In the genomic region with DNA sequence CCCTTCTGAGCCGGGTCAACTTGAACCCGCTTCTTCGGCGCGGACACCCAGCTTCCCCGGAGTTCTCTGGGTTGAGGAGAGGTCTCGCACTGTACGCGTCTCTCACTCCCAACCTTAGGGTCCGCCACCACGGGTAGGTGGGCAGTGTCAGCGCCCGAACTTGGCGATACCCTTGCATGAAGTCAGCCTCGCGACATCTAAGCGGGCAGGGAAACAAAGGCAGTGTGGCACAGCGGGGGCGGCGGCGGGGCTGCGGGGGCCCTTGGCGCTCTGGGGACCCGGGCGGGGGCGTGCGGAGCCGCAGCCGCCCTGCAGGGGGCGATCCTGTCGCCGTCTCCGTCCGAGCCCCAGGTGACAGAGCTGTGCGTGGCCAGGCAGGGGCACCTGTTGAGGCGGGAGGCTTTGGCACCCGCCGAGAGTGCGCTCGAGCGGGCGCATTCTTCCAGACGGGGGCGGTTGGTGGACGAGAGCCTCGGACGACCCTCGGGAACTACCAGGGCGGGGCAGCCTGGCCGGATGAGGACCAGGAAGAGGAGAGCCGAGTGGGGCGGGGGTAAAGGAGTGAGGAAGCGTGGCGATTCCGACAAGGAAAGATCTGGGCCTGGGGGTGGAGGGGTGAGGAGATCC, we compare ENCODE assay signal across 9 cellular contexts. TPM values are rescaled to one million over a fixed set of nuclear protein-coding genes. Genes with fewer than 3 reads are reported as not detected.
DNase-seq lines count a peak whose midpoint lies in the region; ATAC-seq and TF ChIP-seq lines count a peak whose summit lies in the region.
"Had no signal": no experiment of that assay in that cellular context is flagged by ENCODE, and none has a peak within 500 bp of the region (broad histone marks: within the 10 kb centered on the region; RNA-seq: fewer than 3 reads in every experiment).

No MANE protein-coding gene starts in this region.

- DNase-seq in HL-60 (ENCODE audit: low read depth in 1 of 2, low spot score in 1 of 2), result no peak
- peak; percentile 48 for DNase-seq in activated CD8-positive, alpha-beta memory T cell treated with anti-CD3 and anti-CD28 coated beads, Interleukin-2, amount 10 ng/mL, durations not matched to agents 7 days and 5 days
- DNase-seq in fibroblast of villous mesenchyme (ENCODE audit: low read depth), result no peak
- DNase-seq in ovary, result peak in 2 of 5 donors; percentile 40 to 43
- DNase-seq in medulla oblongata (ENCODE audit: extremely low spot score), result no peak
- DNase-seq in hippocampal formation (lab: John Stamatoyannopoulos, UW), result no peak

- TF ChIP-seq POLR2A in ovary (IDR thresholded peaks at IDR 0.05), result no peak

- H3K27ac Mint-ChIP-seq in activated CD8-positive, alpha-beta memory T cell treated with anti-CD3 and anti-CD28 coated beads, Interleukin-2, amount 10 ng/mL, durations not matched to agents 7 days and 5 days, result no peak overlapping the region

- peaks cover 6% of the 10 kb centered on the region for H3K4me1 Mint-ChIP-seq in activated CD8-positive, alpha-beta memory T cell treated with anti-CD3 and anti-CD28 coated beads, Interleukin-2, amount 10 ng/mL, durations not matched to agents 7 days and 5 days

- H3K27me3 Mint-ChIP-seq in activated CD8-positive, alpha-beta memory T cell treated with anti-CD3 and anti-CD28 coated beads, Interleukin-2, amount 10 ng/mL, durations not matched to agents 7 days and 5 days, result peaks cover 73% of the 10 kb centered on the region

- TF ChIP-seq EP300 in ovary (IDR thresholded peaks at IDR 0.05), result no peak

- no peaks in the 10 kb centered on the region for H3K36me3 Mint-ChIP-seq in activated CD8-positive, alpha-beta memory T cell treated with anti-CD3 and anti-CD28 coated beads, Interleukin-2, amount 10 ng/mL, durations not matched to agents 7 days and 5 days

- H3K9me3 ChIP-seq in DOHH2 (ENCODE audit: control insufficient read depth, insufficient read depth, low read length) (no peaks in the 10 kb centered on the region), ovary (no peaks in the 10 kb centered on the region)
- H3K9me3 ChIP-seq: SJSA1 had no signal

- peak; percentile 76 for ATAC-seq in activated CD8-positive, alpha-beta memory T cell treated with anti-CD3 and anti-CD28 coated beads, Interleukin-2, amount 10 ng/mL, durations not matched to agents 7 days and 5 days
- ATAC-seq in HG03108 (IDR thresholded peaks at IDR 0.05; ENCODE audit: unreplicated experiment), result no peak

- no peaks in the 10 kb centered on the region for H3F3A ChIP-seq in DOHH2 (ENCODE audit: control insufficient read depth, insufficient read depth)

- TF ChIP-seq CTCF in DOHH2 (IDR thresholded peaks at IDR 0.05; ENCODE audit: low read depth, low read length, poor library complexity, severe bottlenecking) (peak; percentile 70), HL-60 (IDR thresholded peaks at IDR 0.05; ENCODE audit: insufficient read depth, low read length) (no peak), fibroblast of villous mesenchyme (IDR thresholded peaks at IDR 0.05; ENCODE audit: insufficient read depth, low read depth, low read length) (peak; percentile 44), ovary (IDR thresholded peaks at IDR 0.05) (peak in 2 of 3 donors; percentile 38 to 45)

- CTCF ChIA-PET in activated CD8-positive, alpha-beta memory T cell treated with anti-CD3 and anti-CD28 coated beads, Interleukin-2, amount 10 ng/mL, durations not matched to agents 7 days and 5 days (lab: Charles Lee), result interaction anchor here (0.5 to 3.4 kb wide), 7 partner anchors 18 to 249 kb away, joined by 3 to 27 read pairs (median 4); no protein-coding TSS in a partner anchor

- peaks cover 61% of the 10 kb centered on the region for H3K27me3 ChIP-seq in DOHH2 (ENCODE audit: control insufficient read depth, low read length)
- H3K27me3 ChIP-seq in HL-60 (ENCODE audit: insufficient read depth, poor library complexity, severe bottlenecking), result peaks cover 11% of the 10 kb centered on the region
- H3K27me3 ChIP-seq in ovary, result no peaks in the 10 kb centered on the region

- H3K4me3 ChIP-seq in DOHH2 (ENCODE audit: low read length), result peak overlapping the region; percentile 61
- H3K4me3 ChIP-seq in HL-60 (replicated peaks; ENCODE audit: insufficient read depth, low read length), result peak overlapping the region; percentile 14; the same call in 1 of the 2 replicates
- peak overlapping the region; percentile 46 for H3K4me3 ChIP-seq in fibroblast of villous mesenchyme (ENCODE audit: low read depth, low read length)
- H3K4me3 ChIP-seq in ovary, result peak overlapping the region; percentile 53

- peak overlapping the region; percentile 69 for H3K4me2 ChIP-seq in DOHH2 (ENCODE audit: low read length)

- H3K79me2 ChIP-seq in DOHH2 (ENCODE audit: control insufficient read depth, low read length), result no peaks in the 10 kb centered on the region

- H3K4me3 Mint-ChIP-seq in activated CD8-positive, alpha-beta memory T cell treated with anti-CD3 and anti-CD28 coated beads, Interleukin-2, amount 10 ng/mL, durations not matched to agents 7 days and 5 days, result peak overlapping the region; percentile 41

- H3K4me1 ChIP-seq in DOHH2 (ENCODE audit: control insufficient read depth, low read length), result peaks cover 7% of the 10 kb centered on the region; the same call in 1 of the 2 replicates
- peaks cover 2% of the 10 kb centered on the region for H3K4me1 ChIP-seq in ovary (ENCODE audit: insufficient read depth)

- H3K9me2 ChIP-seq in DOHH2 (replicated peaks; ENCODE audit: control insufficient read depth, low read length), result no peaks in the 10 kb centered on the region

- H3K27ac ChIP-seq in DOHH2 (ENCODE audit: low read depth, low read length) (no peak overlapping the region), HL-60 (replicated peaks) (no peak overlapping the region), ovary (no peak overlapping the region)
- H3K27ac ChIP-seq: SJSA1 had no signal

- intact Hi-C loops in ovary (cut with DNase I), result no loop called here

- H3K9me3 Mint-ChIP-seq in activated CD8-positive, alpha-beta memory T cell treated with anti-CD3 and anti-CD28 coated beads, Interleukin-2, amount 10 ng/mL, durations not matched to agents 7 days and 5 days (ENCODE audit: low read depth), result no peaks in the 10 kb centered on the region

- H3K36me3 ChIP-seq in DOHH2 (ENCODE audit: control insufficient read depth, low read length), result no peaks in the 10 kb centered on the region
- H3K36me3 ChIP-seq in ovary, result no peaks in the 10 kb centered on the region
- H3K36me3 ChIP-seq: SJSA1 had no signal

- no peaks in the 10 kb centered on the region for H4K20me1 ChIP-seq in DOHH2 (ENCODE audit: control insufficient read depth, insufficient read depth, low read depth, low read length)

- WGBS in ovary, 3 donors, result 1% methylated on average over 30 to 55 of the region's 55 CpGs

RNA-seq across cellular contexts. Expression of gene GALNT16, which starts 1.1 kb away (rescaled TPM):
- under 1 TPM; 0.16 to 0.35 TPM for total RNA-seq in activated CD8-positive, alpha-beta memory T cell treated with anti-CD3 and anti-CD28 coated beads, Interleukin-2, amount 10 ng/mL, durations not matched to agents 7 days and 5 days
- total RNA-seq in fibroblast of villous mesenchyme (under 0.01 TPM in 2 replicates), ovary (1 to 10 TPM in 5 of 7 donors, under 1 TPM in 2; 0.36 to 3.6 (median 2.0) TPM)
- polyA plus RNA-seq in ovary, result 1 to 10 TPM; 1.3 to 5.3 TPM
